ENCODE assay signal across 9 cellular contexts in genomic region chr15:33547876-33548275, GRCh38.
DNase-seq lines count a peak whose midpoint lies in the region; ATAC-seq and TF ChIP-seq lines count a peak whose summit lies in the region.
"Had no signal": no experiment of that assay in that cellular context is flagged by ENCODE, and none has a peak within 500 bp of the region (broad histone marks: within the 10 kb centered on the region; RNA-seq: fewer than 3 reads in every experiment).

No MANE protein-coding gene starts in this region.

- CTCF ChIA-PET in HEK293 (lab: Yijun Ruan, JAX) (interaction anchor here (0.8 kb wide), 1 partner anchor 255 kb away, joined by 3 read pairs; no protein-coding TSS in a partner anchor), OCI-LY7 (lab: Charles Lee; ENCODE audit: unreplicated experiment) (no interaction called here)

- H3K9me3 ChIP-seq in HEK293 (ENCODE audit: control insufficient read depth, insufficient read depth, low read depth, low read length) = no peaks in the 10 kb centered on the region
- no peaks in the 10 kb centered on the region for H3K9me3 ChIP-seq in OCI-LY7 (ENCODE audit: low read length)

- H2AFZ ChIP-seq in OCI-LY7 (ENCODE audit: low read length) = no peak overlapping the region

- TF ChIP-seq CTCF in HEK293 (tag by site-specific recombination; IDR thresholded peaks at IDR 0.05) = no peak
- no peak for TF ChIP-seq CTCF in OCI-LY7 (conservative IDR thresholded peaks at IDR 0.05; ENCODE audit: low read length)

- POLR2A ChIA-PET in HEK293 (lab: Yijun Ruan, JAX) = no interaction called here
- POLR2A ChIA-PET in OCI-LY7 (lab: Charles Lee) = interaction anchor here (0.8 to 1.4 kb wide), 3 partner anchors 9 to 13 kb away, joined by 3 to 5 read pairs (median 3); no protein-coding TSS in a partner anchor

- no peaks in the 10 kb centered on the region for H4K20me1 ChIP-seq in OCI-LY7 (ENCODE audit: insufficient read depth, low read length)

- H3K4me2 ChIP-seq in OCI-LY7 (ENCODE audit: low read length) = no peak overlapping the region

- H3K27ac ChIP-seq in HEK293 (ENCODE audit: extremely low read depth, low read depth, low read length) (no peak overlapping the region), OCI-LY7 (ENCODE audit: low read depth, low read length, poor library complexity, severe bottlenecking) (no peak overlapping the region)

- H3K4me1 ChIP-seq in HEK293 (ENCODE audit: control insufficient read depth, insufficient read depth, low read length) (no peaks in the 10 kb centered on the region), OCI-LY7 (ENCODE audit: insufficient read depth, low read length, poor library complexity, severe bottlenecking) (no peaks in the 10 kb centered on the region)

- H3K36me3 ChIP-seq in HEK293 (ENCODE audit: control insufficient read depth in 2 of 2, insufficient read depth in 1 of 2, low read length in 2 of 2) (no peaks in the 10 kb centered on the region), OCI-LY7 (ENCODE audit: insufficient read depth, low read length) (no peaks in the 10 kb centered on the region)

- intact Hi-C loops in OCI-LY7 (cut with micrococcal nuclease; ENCODE audit: unreplicated experiment) = no loop called here
- intact Hi-C loops in posterior vena cava (cut with DNase I) = loop anchor here in 1 of 2 donors (5.0 kb wide), 1 partner anchor 544 kb away; no protein-coding TSS in a partner anchor

- H3K79me2 ChIP-seq in OCI-LY7 (ENCODE audit: insufficient read depth, low read depth, low read length) = no peaks in the 10 kb centered on the region

- no peak overlapping the region for H3K4me3 ChIP-seq in HEK293 (ENCODE audit: low read depth, low read length)
- no peak overlapping the region for H3K4me3 ChIP-seq in OCI-LY7 (ENCODE audit: low read depth, low read length, poor library complexity, severe bottlenecking)

- no peaks in the 10 kb centered on the region for H3K9me2 ChIP-seq in OCI-LY7 (ENCODE audit: insufficient read depth, low read length)

- TF ChIP-seq POLR2A in erythroblast (IDR thresholded peaks at IDR 0.05; ENCODE audit: low read length) = no peak

- BruUV-seq in OCI-LY7 (replicated peaks; lab: Mats Ljungman, UMichigan) = no TSS peak

- DNase-seq in OCI-LY7 (ENCODE audit: low spot score) (peak; percentile 29), erythroblast (lab: John Stamatoyannopoulos, UW) (peak; percentile 56 to 65), posterior vena cava (ENCODE audit: low spot score) (peak; percentile 82), NCI-H524 (lab: John Stamatoyannopoulos, UW) (no peak)
- DNase-seq: activated T-cell treated with anti-CD3 and anti-CD28 coated beads, Interleukin-2, amount 50 U/mL, for 24 hours had no signal

- no peak for ATAC-seq in GM21360 (IDR thresholded peaks at IDR 0.05; ENCODE audit: unreplicated experiment)
- ATAC-seq in GM18498 (IDR thresholded peaks at IDR 0.05; ENCODE audit: unreplicated experiment) = no peak
- ATAC-seq in HG03378 (IDR thresholded peaks at IDR 0.05; ENCODE audit: unreplicated experiment) = no peak

TF ChIP-seq in HEK293, 187 proteins besides CTCF, POLR2A, EP300 and RAD21:
- TF ChIP-seq REST (tag by site-specific recombination; IDR thresholded peaks at IDR 0.05) = peak; percentile 80
- no peak for TF ChIP-seq ZNF266 (tag by site-specific recombination; IDR thresholded peaks at IDR 0.05; ENCODE audit: low read depth)

Comparison
In these comparisons a context has a peak if more than half of its experiments do, and no peak if none do; other contexts are left out.
1. DNase-seq: peak in OCI-LY7 (single experiment), erythroblast (2 of 2) and posterior vena cava (single experiment); none in NCI-H524 (0 of 2).